Comparison of ENCODE assay signal across 1 cellular context in the genomic region with DNA sequence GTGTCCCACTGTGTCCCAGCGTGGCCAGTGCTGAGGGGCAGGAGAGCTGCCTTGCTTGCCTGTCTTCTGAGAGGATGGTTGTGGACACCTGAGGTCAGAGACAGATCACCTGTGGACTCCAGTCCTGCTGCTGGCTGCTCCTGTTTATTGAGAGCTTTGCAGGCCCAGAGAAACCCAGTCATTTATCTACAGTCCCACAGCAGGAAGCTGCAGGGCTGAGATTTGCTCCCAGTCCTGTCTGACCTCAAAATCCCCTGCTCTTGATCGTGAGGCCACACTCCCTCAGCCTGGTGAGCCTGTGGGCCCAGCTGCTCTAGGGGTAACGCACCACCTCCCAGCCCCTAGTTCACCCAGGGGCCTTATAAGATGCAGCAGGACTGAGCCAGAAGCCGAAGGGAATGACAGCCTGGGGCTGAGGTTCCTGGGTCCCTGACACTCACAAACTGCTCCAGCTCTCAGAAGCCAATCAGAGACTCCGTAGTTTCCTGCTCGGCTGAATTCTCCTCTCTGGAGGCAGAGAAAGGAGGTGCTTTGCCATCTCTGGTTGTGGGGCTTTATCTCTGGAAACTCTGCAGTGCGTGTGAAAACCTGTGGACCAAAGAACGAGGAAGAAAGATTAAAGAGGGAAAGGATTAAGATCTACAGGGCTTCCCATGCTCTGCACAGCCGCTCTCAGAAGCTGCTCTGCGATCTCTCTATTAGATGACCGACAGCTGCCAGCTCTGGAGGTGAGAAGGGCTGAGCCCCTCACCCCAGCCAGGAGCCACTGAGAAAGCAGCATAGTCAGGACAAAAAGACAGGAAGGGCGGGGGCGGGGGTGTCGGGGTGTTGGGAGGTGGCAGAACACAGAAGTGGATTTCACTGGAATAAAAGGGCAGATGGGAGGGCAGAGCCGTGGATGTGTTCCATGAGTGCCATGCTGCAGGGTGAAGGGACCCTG.
A peak's percentile ranks its signal among the peaks of the same experiment; 100 is the strongest.
TF ChIP-seq lines count a peak whose summit lies in the region.

No MANE protein-coding gene starts in this region.

TF ChIP-seq in K562, 482 proteins besides CTCF, POLR2A, EP300 and RAD21:
- TF ChIP-seq, protein P1, sequence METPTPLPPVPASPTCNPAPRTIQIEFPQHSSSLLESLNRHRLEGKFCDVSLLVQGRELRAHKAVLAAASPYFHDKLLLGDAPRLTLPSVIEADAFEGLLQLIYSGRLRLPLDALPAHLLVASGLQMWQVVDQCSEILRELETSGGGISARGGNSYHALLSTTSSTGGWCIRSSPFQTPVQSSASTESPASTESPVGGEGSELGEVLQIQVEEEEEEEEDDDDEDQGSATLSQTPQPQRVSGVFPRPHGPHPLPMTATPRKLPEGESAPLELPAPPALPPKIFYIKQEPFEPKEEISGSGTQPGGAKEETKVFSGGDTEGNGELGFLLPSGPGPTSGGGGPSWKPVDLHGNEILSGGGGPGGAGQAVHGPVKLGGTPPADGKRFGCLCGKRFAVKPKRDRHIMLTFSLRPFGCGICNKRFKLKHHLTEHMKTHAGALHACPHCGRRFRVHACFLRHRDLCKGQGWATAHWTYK (CRISPR knock-in tag; IDR thresholded peaks at IDR 0.05): no peak
- TF ChIP-seq HIVEP1 (CRISPR knock-in tag; IDR thresholded peaks at IDR 0.05) (no peak), FOXJ3 (CRISPR knock-in tag; IDR thresholded peaks at IDR 0.05) (no peak), JUN (IDR thresholded peaks at IDR 0.05; ENCODE audit: borderline replicate concordance, low read depth, low read length) (no peak), JUN (CRISPR knock-in tag; IDR thresholded peaks at IDR 0.05; ENCODE audit: borderline replicate concordance) (no peak), CBFA2T3 (IDR thresholded peaks at IDR 0.05) (peak; percentile 43; the same call in 1 of the 2 replicates), PHF21A (IDR thresholded peaks at IDR 0.05; ENCODE audit: borderline replicate concordance, low read depth) (0 out of 2 replicates have a peak, but pooled peaks have one; percentile 17), ZNF23 (CRISPR knock-in tag; IDR thresholded peaks at IDR 0.05) (no peak), CTBP1 (IDR thresholded peaks at IDR 0.05; ENCODE audit: borderline replicate concordance) (no peak), ATF1 (CRISPR knock-in tag; IDR thresholded peaks at IDR 0.05) (no peak), ATF1 (tag; IDR thresholded peaks at IDR 0.05) (no peak), SOX6 (IDR thresholded peaks at IDR 0.05) (no peak)
- TF ChIP-seq, protein P2, sequence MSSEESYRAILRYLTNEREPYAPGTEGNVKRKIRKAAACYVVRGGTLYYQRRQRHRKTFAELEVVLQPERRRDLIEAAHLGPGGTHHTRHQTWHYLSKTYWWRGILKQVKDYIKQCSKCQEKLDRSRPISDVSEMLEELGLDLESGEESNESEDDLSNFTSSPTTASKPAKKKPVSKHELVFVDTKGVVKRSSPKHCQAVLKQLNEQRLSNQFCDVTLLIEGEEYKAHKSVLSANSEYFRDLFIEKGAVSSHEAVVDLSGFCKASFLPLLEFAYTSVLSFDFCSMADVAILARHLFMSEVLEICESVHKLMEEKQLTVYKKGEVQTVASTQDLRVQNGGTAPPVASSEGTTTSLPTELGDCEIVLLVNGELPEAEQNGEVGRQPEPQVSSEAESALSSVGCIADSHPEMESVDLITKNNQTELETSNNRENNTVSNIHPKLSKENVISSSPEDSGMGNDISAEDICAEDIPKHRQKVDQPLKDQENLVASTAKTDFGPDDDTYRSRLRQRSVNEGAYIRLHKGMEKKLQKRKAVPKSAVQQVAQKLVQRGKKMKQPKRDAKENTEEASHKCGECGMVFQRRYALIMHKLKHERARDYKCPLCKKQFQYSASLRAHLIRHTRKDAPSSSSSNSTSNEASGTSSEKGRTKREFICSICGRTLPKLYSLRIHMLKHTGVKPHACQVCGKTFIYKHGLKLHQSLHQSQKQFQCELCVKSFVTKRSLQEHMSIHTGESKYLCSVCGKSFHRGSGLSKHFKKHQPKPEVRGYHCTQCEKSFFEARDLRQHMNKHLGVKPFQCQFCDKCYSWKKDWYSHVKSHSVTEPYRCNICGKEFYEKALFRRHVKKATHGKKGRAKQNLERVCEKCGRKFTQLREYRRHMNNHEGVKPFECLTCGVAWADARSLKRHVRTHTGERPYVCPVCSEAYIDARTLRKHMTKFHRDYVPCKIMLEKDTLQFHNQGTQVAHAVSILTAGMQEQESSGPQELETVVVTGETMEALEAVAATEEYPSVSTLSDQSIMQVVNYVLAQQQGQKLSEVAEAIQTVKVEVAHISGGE (CRISPR knock-in tag; IDR thresholded peaks at IDR 0.05): no peak
TF ChIP-seq in K562: peak in this region for 2.
